ENCODE assay signal across 1 cellular context in the genomic region with DNA sequence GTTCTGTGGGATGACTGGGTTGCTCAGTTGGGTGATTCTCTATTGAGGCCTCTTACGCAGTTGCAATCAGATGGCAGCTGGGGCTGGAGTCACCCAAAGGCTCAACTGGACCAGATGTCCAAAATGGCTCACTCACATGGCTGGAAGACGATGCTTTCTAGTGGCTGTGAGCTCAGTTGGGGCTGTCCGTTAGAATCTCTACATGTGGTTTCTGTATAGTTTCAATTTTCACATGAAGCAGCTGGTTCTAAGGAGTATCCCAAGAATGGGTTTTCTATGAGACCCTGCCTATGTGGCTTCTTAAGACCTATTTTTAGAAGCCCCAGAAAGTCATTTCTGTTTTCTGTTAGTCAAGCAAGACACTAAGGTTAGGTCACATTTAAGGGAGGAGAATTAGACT.
TF ChIP-seq lines count a peak whose summit lies in the region.

No MANE protein-coding gene starts in this region.

TF ChIP-seq in GM12878, 131 proteins besides CTCF, POLR2A, EP300 and RAD21 (continues in another document):
- TF ChIP-seq CBX5 (IDR thresholded peaks at IDR 0.05; ENCODE audit: low read depth) (peak; percentile 65; the same call in 1 of the 2 replicates), ATF7 (IDR thresholded peaks at IDR 0.05; ENCODE audit: low read depth) (peak; percentile 76), BCL11A (IDR thresholded peaks at IDR 0.05; ENCODE audit: low read depth, low read length) (peak; percentile 47; the same call in 1 of the 2 replicates), POU2F2 (IDR thresholded peaks at IDR 0.05; ENCODE audit: borderline replicate concordance, low read depth, low read length) (no peak), IKZF2 (IDR thresholded peaks at IDR 0.05) (peak; percentile 47 to 61; a peak in 2 of 4 replicates), YY1 (IDR thresholded peaks at IDR 0.05; ENCODE audit: low read depth, low read length) (peak; percentile 93), STAT3 (IDR thresholded peaks at IDR 0.05; ENCODE audit: low read depth, low read length) (peak; percentile 66; the same call in 1 of the 2 replicates), ZBED1 (IDR thresholded peaks at IDR 0.05; ENCODE audit: borderline replicate concordance) (peak; percentile 30; the same call in 1 of the 2 replicates), MAX (IDR thresholded peaks at IDR 0.05; ENCODE audit: low read depth, low read length) (peak; percentile 65), TBL1XR1 (IDR thresholded peaks at IDR 0.05; ENCODE audit: low read depth, low read length) (peak; percentile 91; the same call in 1 of the 2 replicates), ZNF24 (IDR thresholded peaks at IDR 0.05) (no peak), TCF3 (IDR thresholded peaks at IDR 0.05; ENCODE audit: borderline replicate concordance, insufficient read depth, low read depth, low read length) (peak; percentile 86; the same call in 1 of the 2 replicates), JUNB (IDR thresholded peaks at IDR 0.05) (peak; percentile 90), CBFB (IDR thresholded peaks at IDR 0.05; ENCODE audit: low read depth) (peak; percentile 60; the same call in 1 of the 2 replicates), IKZF1 (conservative IDR thresholded peaks at IDR 0.05) (peak; percentile 43; the same call in 1 of the 2 replicates), PAX5 (IDR thresholded peaks at IDR 0.05; ENCODE audit: borderline replicate concordance, low read depth, low read length) (peak; percentile 46; the same call in 1 of the 2 replicates), TCF12 (IDR thresholded peaks at IDR 0.05; ENCODE audit: low read depth, low read length) (peak; percentile 97), RAD51 (IDR thresholded peaks at IDR 0.05) (peak; percentile 70), FOS (IDR thresholded peaks at IDR 0.05; ENCODE audit: borderline replicate concordance, extremely low read depth, insufficient read length) (no peak), IRF4 (IDR thresholded peaks at IDR 0.05; ENCODE audit: low read depth, low read length) (peak; percentile 64; the same call in 1 of the 2 replicates), KLF5 (IDR thresholded peaks at IDR 0.05; ENCODE audit: partially characterized antibody) (no peak), BHLHE40 (IDR thresholded peaks at IDR 0.05; ENCODE audit: borderline replicate concordance in 1 of 2, low read depth in 2 of 2, low read length in 1 of 2) (peak in 1 of 2 experiments; percentile 36; a peak in 1 of 4 replicates), NFIC (IDR thresholded peaks at IDR 0.05; ENCODE audit: low read depth, low read length) (peak; percentile 96), ZNF687 (IDR thresholded peaks at IDR 0.05) (peak; percentile 62; the same call in 1 of the 2 replicates), NFXL1 (IDR thresholded peaks at IDR 0.05; ENCODE audit: borderline replicate concordance) (no peak), NR2F1 (conservative IDR thresholded peaks at IDR 0.05) (peak; percentile 32; the same call in 1 of the 2 replicates), MEF2A (IDR thresholded peaks at IDR 0.05; ENCODE audit: insufficient read depth, low read depth, low read length) (peak; percentile 97), NR2C1 (IDR thresholded peaks at IDR 0.05) (no peak), EED (IDR thresholded peaks at IDR 0.05; ENCODE audit: low read depth) (0 out of 2 replicates have a peak, but pooled peaks have one; percentile 40), PAX8 (IDR thresholded peaks at IDR 0.05) (no peak), PRDM15 (CRISPR knock-in tag; IDR thresholded peaks at IDR 0.05) (no peak), GABPA (IDR thresholded peaks at IDR 0.05; ENCODE audit: low read depth) (0 out of 2 replicates have a peak, but pooled peaks have one; percentile 41), CREM (IDR thresholded peaks at IDR 0.05; ENCODE audit: low read depth) (peak; percentile 46), MEF2B (IDR thresholded peaks at IDR 0.05; ENCODE audit: partially characterized antibody, poor library complexity, severe bottlenecking) (peak; percentile 87), JUND (IDR thresholded peaks at IDR 0.05; ENCODE audit: low read depth, low read length) (0 out of 2 replicates have a peak, but pooled peaks have one; percentile 33), RUNX3 (IDR thresholded peaks at IDR 0.05; ENCODE audit: low read length) (peak; percentile 95), MXI1 (IDR thresholded peaks at IDR 0.05; ENCODE audit: low read depth, low read length) (peak; percentile 43; the same call in 1 of the 2 replicates), CREB1 (IDR thresholded peaks at IDR 0.05; ENCODE audit: low read depth) (peak; percentile 72), TARDBP (IDR thresholded peaks at IDR 0.05; ENCODE audit: borderline replicate concordance) (peak; percentile 51; the same call in 1 of the 2 replicates), ETV6 (conservative IDR thresholded peaks at IDR 0.05 in 1 of 2, IDR thresholded peaks at IDR 0.05 in 1 of 2; ENCODE audit: borderline replicate concordance in 1 of 2, low read depth in 1 of 2) (peak in 1 of 2 experiments; percentile 76; a peak in 1 of 4 replicates), FOXM1 (IDR thresholded peaks at IDR 0.05; ENCODE audit: low read depth, low read length) (peak; percentile 93)
- TF ChIP-seq, protein P1, sequence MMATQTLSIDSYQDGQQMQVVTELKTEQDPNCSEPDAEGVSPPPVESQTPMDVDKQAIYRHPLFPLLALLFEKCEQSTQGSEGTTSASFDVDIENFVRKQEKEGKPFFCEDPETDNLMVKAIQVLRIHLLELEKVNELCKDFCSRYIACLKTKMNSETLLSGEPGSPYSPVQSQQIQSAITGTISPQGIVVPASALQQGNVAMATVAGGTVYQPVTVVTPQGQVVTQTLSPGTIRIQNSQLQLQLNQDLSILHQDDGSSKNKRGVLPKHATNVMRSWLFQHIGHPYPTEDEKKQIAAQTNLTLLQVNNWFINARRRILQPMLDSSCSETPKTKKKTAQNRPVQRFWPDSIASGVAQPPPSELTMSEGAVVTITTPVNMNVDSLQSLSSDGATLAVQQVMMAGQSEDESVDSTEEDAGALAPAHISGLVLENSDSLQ (IDR thresholded peaks at IDR 0.05): peak; percentile 73; the same call in 1 of the 2 replicates
- TF ChIP-seq, protein P2, sequence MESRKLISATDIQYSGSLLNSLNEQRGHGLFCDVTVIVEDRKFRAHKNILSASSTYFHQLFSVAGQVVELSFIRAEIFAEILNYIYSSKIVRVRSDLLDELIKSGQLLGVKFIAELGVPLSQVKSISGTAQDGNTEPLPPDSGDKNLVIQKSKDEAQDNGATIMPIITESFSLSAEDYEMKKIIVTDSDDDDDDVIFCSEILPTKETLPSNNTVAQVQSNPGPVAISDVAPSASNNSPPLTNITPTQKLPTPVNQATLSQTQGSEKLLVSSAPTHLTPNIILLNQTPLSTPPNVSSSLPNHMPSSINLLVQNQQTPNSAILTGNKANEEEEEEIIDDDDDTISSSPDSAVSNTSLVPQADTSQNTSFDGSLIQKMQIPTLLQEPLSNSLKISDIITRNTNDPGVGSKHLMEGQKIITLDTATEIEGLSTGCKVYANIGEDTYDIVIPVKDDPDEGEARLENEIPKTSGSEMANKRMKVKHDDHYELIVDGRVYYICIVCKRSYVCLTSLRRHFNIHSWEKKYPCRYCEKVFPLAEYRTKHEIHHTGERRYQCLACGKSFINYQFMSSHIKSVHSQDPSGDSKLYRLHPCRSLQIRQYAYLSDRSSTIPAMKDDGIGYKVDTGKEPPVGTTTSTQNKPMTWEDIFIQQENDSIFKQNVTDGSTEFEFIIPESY (IDR thresholded peaks at IDR 0.05): no peak
- TF ChIP-seq, protein P3, sequence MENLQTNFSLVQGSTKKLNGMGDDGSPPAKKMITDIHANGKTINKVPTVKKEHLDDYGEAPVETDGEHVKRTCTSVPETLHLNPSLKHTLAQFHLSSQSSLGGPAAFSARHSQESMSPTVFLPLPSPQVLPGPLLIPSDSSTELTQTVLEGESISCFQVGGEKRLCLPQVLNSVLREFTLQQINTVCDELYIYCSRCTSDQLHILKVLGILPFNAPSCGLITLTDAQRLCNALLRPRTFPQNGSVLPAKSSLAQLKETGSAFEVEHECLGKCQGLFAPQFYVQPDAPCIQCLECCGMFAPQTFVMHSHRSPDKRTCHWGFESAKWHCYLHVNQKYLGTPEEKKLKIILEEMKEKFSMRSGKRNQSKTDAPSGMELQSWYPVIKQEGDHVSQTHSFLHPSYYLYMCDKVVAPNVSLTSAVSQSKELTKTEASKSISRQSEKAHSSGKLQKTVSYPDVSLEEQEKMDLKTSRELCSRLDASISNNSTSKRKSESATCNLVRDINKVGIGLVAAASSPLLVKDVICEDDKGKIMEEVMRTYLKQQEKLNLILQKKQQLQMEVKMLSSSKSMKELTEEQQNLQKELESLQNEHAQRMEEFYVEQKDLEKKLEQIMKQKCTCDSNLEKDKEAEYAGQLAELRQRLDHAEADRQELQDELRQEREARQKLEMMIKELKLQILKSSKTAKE (IDR thresholded peaks at IDR 0.05; ENCODE audit: low read depth, poor library complexity, severe bottlenecking): peak; percentile 53
- TF ChIP-seq, protein P4, sequence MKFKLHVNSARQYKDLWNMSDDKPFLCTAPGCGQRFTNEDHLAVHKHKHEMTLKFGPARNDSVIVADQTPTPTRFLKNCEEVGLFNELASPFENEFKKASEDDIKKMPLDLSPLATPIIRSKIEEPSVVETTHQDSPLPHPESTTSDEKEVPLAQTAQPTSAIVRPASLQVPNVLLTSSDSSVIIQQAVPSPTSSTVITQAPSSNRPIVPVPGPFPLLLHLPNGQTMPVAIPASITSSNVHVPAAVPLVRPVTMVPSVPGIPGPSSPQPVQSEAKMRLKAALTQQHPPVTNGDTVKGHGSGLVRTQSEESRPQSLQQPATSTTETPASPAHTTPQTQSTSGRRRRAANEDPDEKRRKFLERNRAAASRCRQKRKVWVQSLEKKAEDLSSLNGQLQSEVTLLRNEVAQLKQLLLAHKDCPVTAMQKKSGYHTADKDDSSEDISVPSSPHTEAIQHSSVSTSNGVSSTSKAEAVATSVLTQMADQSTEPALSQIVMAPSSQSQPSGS (IDR thresholded peaks at IDR 0.05; ENCODE audit: low read length): peak; percentile 90
- TF ChIP-seq, protein P5, sequence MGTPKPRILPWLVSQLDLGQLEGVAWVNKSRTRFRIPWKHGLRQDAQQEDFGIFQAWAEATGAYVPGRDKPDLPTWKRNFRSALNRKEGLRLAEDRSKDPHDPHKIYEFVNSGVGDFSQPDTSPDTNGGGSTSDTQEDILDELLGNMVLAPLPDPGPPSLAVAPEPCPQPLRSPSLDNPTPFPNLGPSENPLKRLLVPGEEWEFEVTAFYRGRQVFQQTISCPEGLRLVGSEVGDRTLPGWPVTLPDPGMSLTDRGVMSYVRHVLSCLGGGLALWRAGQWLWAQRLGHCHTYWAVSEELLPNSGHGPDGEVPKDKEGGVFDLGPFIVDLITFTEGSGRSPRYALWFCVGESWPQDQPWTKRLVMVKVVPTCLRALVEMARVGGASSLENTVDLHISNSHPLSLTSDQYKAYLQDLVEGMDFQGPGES (IDR thresholded peaks at IDR 0.05): no peak
